Comparison of ENCODE assay signal across 24 cellular contexts in the genomic region with DNA sequence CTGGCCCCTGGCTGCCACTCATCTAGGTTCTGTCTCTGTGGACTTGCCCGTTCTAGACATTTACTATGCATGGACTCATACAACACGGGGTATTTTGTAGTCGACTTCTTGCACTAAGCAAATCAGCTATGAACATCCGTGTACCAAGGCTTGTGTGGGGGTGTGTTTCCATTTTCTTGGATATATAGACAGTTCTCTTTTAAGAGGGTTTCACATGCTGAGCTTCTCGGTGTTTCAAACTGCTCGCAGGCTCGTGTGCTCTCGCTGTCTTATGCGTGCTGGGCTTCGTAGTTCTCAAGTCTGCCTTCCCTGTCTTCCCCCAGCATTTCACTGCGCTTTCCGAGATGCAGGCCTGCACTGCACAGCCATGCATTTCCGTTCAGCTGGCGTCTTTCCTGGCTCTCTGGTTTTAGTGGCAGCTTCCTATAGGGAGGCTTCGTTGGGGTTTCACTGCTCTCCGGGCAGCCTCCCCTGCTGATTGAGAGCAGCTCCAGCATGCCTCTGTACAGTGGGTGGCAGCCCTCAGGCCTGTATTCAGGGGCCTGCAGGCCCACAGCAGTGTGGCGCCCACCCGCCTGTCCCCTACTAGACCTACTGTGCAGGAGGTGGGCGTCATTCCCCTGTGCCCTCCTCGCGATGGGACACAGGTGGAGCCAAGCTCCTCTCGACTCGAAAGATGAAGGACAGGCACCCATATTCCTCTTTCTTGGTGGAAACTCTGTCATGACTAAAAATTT.
"Had no signal": no experiment of that assay in that cellular context is flagged by ENCODE, and none has a peak within 500 bp of the region (broad histone marks: within the 10 kb centered on the region; RNA-seq: fewer than 3 reads in every experiment).

No MANE protein-coding gene starts in this region.

- H3K27me3 Mint-ChIP-seq: activated B cell treated with CpG ODN at 0.5 μM for 24 hours; activated CD4-positive, alpha-beta T cell treated with anti-CD3 and anti-CD28 coated beads, Interleukin-2, amount 10 ng/mL, durations not matched to agents 24 days and 14 days; activated naive CD4-positive, alpha-beta T cell treated with anti-CD3 and anti-CD28 coated beads, Interleukin-2, amount 10 ng/mL, durations not matched to agents 7 days and 5 days; T-cell had no signal

- H3K4me1 Mint-ChIP-seq: activated B cell treated with CpG ODN at 0.5 μM for 24 hours; activated CD4-positive, alpha-beta T cell treated with anti-CD3 and anti-CD28 coated beads, Interleukin-2, amount 10 ng/mL, durations not matched to agents 24 days and 14 days; activated naive CD4-positive, alpha-beta T cell treated with anti-CD3 and anti-CD28 coated beads, Interleukin-2, amount 10 ng/mL, durations not matched to agents 7 days and 5 days; T-cell had no signal

- DNase-seq: activated B cell treated with CpG ODN at 0.5 μM for 24 hours; activated CD4-positive, alpha-beta T cell treated with anti-CD3 and anti-CD28 coated beads for 1 hour; activated CD4-positive, alpha-beta T cell treated with anti-CD3 and anti-CD28 coated beads, Interleukin-2, amount 10 ng/mL, durations not matched to agents 24 days and 14 days; activated CD4-positive, alpha-beta T cell treated with anti-CD3 and anti-CD28 coated beads, Interleukin-2, amount 50 U/mL, for 48 hours; activated CD8-positive, alpha-beta memory T cell treated with anti-CD3 and anti-CD28 coated beads for 24 hours; activated gamma-delta T cell treated with Interleukin-2 at 50 U/mL for 16 hours; activated naive CD4-positive, alpha-beta T cell treated with anti-CD3 and anti-CD28 coated beads, Interleukin-2, amount 10 ng/mL, durations not matched to agents 7 days and 5 days; activated T-cell treated with anti-CD3 and anti-CD28 coated beads, Interleukin-2, amount 50 U/mL, for 4 hours; Karpas-422; MM.1S; NCI-H1105; NCI-H1436; NCI-H1694 treated with DMSO at 0.1 percent for 48 hours; NCI-H2029 treated with DMSO at 0.1 percent for 48 hours; NCI-H345; NCI-H524; SHP77 treated with DMSO at 0.1 percent for 48 hours; T-cell; T-helper 2 cell; T1000 had no signal

- H3K9me3 ChIP-seq: breast epithelium had no signal

- H3K27me3 ChIP-seq: breast epithelium had no signal

- H3K4me1 ChIP-seq: breast epithelium had no signal

- H3K9me3 Mint-ChIP-seq: activated B cell treated with CpG ODN at 0.5 μM for 24 hours; activated CD4-positive, alpha-beta T cell treated with anti-CD3 and anti-CD28 coated beads, Interleukin-2, amount 10 ng/mL, durations not matched to agents 24 days and 14 days; activated naive CD4-positive, alpha-beta T cell treated with anti-CD3 and anti-CD28 coated beads, Interleukin-2, amount 10 ng/mL, durations not matched to agents 7 days and 5 days; activated T-cell treated with anti-CD3 and anti-CD28 coated beads, Interleukin-2, amount 50 U/mL, for 4 hours; T-cell had no signal

- H3K27ac Mint-ChIP-seq: activated B cell treated with CpG ODN at 0.5 μM for 24 hours; activated CD4-positive, alpha-beta T cell treated with anti-CD3 and anti-CD28 coated beads, Interleukin-2, amount 10 ng/mL, durations not matched to agents 24 days and 14 days; activated naive CD4-positive, alpha-beta T cell treated with anti-CD3 and anti-CD28 coated beads, Interleukin-2, amount 10 ng/mL, durations not matched to agents 7 days and 5 days; T-cell had no signal

- H3K36me3 ChIP-seq: breast epithelium had no signal

- H3K4me3 Mint-ChIP-seq: activated B cell treated with CpG ODN at 0.5 μM for 24 hours; activated CD4-positive, alpha-beta T cell treated with anti-CD3 and anti-CD28 coated beads, Interleukin-2, amount 10 ng/mL, durations not matched to agents 24 days and 14 days; activated naive CD4-positive, alpha-beta T cell treated with anti-CD3 and anti-CD28 coated beads, Interleukin-2, amount 10 ng/mL, durations not matched to agents 7 days and 5 days; activated T-cell treated with anti-CD3 and anti-CD28 coated beads, Interleukin-2, amount 50 U/mL, for 4 hours; T-cell had no signal

- FAIRE-seq: RCC 7860, TTC549 had no signal

- H3K27ac ChIP-seq: breast epithelium, SK-N-MC had no signal

- ATAC-seq: activated T-cell treated with anti-CD3 and anti-CD28 coated beads, Interleukin-2, amount 50 U/mL, for 4 hours; T-cell had no signal

- H3K4me3 ChIP-seq: breast epithelium, SK-N-MC had no signal
